Comparison of ENCODE assay signal across 10 cellular contexts in the genomic region with DNA sequence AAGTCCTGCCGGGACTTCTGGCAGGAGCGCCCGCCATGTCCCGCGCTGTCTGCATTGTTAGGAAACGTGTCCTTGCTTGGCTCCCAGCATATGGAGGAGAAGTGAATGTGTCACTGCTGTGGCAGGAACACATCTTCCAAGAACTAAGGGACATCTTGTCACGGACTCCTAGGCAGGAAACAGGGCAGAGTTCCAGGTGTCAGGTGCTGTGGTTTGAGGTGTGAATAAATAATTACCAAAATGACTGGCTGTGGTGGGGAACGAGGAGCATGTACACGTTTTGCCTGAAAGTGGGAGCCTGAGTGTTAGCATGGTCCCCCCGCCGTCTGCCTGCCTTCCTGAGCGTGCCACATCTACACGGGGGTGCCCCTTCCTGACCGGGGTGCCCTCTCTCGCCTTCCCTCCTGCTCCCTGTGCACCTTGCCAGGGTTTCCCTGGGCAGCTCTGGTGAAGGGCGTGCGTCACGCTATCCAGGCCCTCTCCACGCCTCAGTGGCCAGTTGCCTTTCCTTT.
DNase-seq lines count a peak whose midpoint lies in the region; ATAC-seq and TF ChIP-seq lines count a peak whose summit lies in the region.
"Had no signal": no experiment of that assay in that cellular context is flagged by ENCODE, and none has a peak within 500 bp of the region (broad histone marks: within the 10 kb centered on the region; RNA-seq: fewer than 3 reads in every experiment).

No MANE protein-coding gene starts in this region.

- H3K27ac Mint-ChIP-seq in activated B cell treated with CpG ODN at 0.5 μM for 24 hours (no peak overlapping the region), memory B cell (no peak overlapping the region)
- H3K27ac Mint-ChIP-seq: neural progenitor cell had no signal

- 77% methylated on average over 19 of the region's 19 CpGs for WGBS in prostate gland

- H3K9ac ChIP-seq in Karpas-422 (ENCODE audit: low read length), result no peak overlapping the region
- H3K9ac ChIP-seq: neural progenitor cell had no signal

- no peaks in the 10 kb centered on the region for H4K20me1 ChIP-seq in Karpas-422 (ENCODE audit: insufficient read depth, low read depth, low read length)

- H3K27ac ChIP-seq in prostate gland (no peak overlapping the region), Karpas-422 (ENCODE audit: low read length) (no peak overlapping the region)
- H3K27ac ChIP-seq: neural progenitor cell had no signal

- H3K4me2 ChIP-seq in Karpas-422 (ENCODE audit: low read depth, low read length, poor library complexity, severe bottlenecking), result no peak overlapping the region
- H3K4me2 ChIP-seq: neural progenitor cell had no signal

- H3K36me3 Mint-ChIP-seq in activated B cell treated with CpG ODN at 0.5 μM for 24 hours (ENCODE audit: low read depth), result no peaks in the 10 kb centered on the region
- H3K36me3 Mint-ChIP-seq in memory B cell, result peaks cover under 1% of the 10 kb centered on the region

- no peaks in the 10 kb centered on the region for H3K79me2 ChIP-seq in Karpas-422 (ENCODE audit: low read length)

- H3K9me2 ChIP-seq in Karpas-422 (replicated peaks; ENCODE audit: insufficient read depth, low read length), result no peaks in the 10 kb centered on the region

- DNase-seq in activated B cell treated with CpG ODN at 0.5 μM for 24 hours, result no peak
- DNase-seq in memory B cell (ENCODE audit: low spot score in 2 of 2), result no peak
- no peak for DNase-seq in prostate gland (ENCODE audit: low spot score)
- DNase-seq in Karpas-422, result no peak
- no peak for DNase-seq in NCI-H2081 treated with DMSO at 0.1 percent for 48 hours (lab: John Stamatoyannopoulos, UW)
- no peak for DNase-seq in DMS 273 treated with DMSO at 0.1 percent for 48 hours (lab: John Stamatoyannopoulos, UW)
- DNase-seq: NCI-H1092 treated with DMSO at 0.1 percent for 48 hours had no signal

- no peaks in the 10 kb centered on the region for H3K9me3 Mint-ChIP-seq in activated B cell treated with CpG ODN at 0.5 μM for 24 hours
- H3K9me3 Mint-ChIP-seq in memory B cell, result no peaks in the 10 kb centered on the region

- POLR2A ChIA-PET in activated B cell treated with CpG ODN at 0.5 μM for 24 hours (lab: Charles Lee), result no interaction called here

- H3K4me1 ChIP-seq in prostate gland (replicated peaks) (no peaks in the 10 kb centered on the region), Karpas-422 (ENCODE audit: low read length) (no peaks in the 10 kb centered on the region)

- CTCF ChIA-PET in activated B cell treated with CpG ODN at 0.5 μM for 24 hours (lab: Charles Lee), result no interaction called here

- ATAC-seq in GM18502 (IDR thresholded peaks at IDR 0.05; ENCODE audit: poor library complexity, unreplicated experiment), result peak; percentile 59
- ATAC-seq in GM21737 (IDR thresholded peaks at IDR 0.05; ENCODE audit: unreplicated experiment), result peak; percentile 54
- no peak for ATAC-seq in activated B cell treated with CpG ODN at 0.5 μM for 24 hours (ENCODE audit: low read depth)
- peak; percentile 14 for ATAC-seq in memory B cell (ENCODE audit: low read depth)

- H3K9me3 ChIP-seq in prostate gland, result no peaks in the 10 kb centered on the region
- no peaks in the 10 kb centered on the region for H3K9me3 ChIP-seq in Karpas-422 (ENCODE audit: low read length)

- H3K4me1 Mint-ChIP-seq in activated B cell treated with CpG ODN at 0.5 μM for 24 hours (peaks cover 11% of the 10 kb centered on the region), memory B cell (peaks cover 7% of the 10 kb centered on the region)

- no peak for TF ChIP-seq CTCF in activated B cell treated with CpG ODN at 0.5 μM for 24 hours (IDR thresholded peaks at IDR 0.05)
- no peak for TF ChIP-seq CTCF in prostate gland (IDR thresholded peaks at IDR 0.05)

- H3K27me3 Mint-ChIP-seq in activated B cell treated with CpG ODN at 0.5 μM for 24 hours (peaks cover 21% of the 10 kb centered on the region), memory B cell (peaks cover 21% of the 10 kb centered on the region)

- intact Hi-C loops in activated B cell treated with CpG ODN at 0.5 μM for 24 hours (cut with micrococcal nuclease), result no loop called here
- intact Hi-C loops in prostate gland (cut with DNase I), result loop anchor here (10.0 kb wide), 1 partner anchor 169 kb away; no protein-coding TSS in a partner anchor

- no peak overlapping the region for H2AFZ ChIP-seq in Karpas-422 (ENCODE audit: low read length)
- H2AFZ ChIP-seq: neural progenitor cell had no signal

- H3K27me3 ChIP-seq in prostate gland (replicated peaks; ENCODE audit: insufficient read depth), result no peaks in the 10 kb centered on the region
- 0 out of 2 replicates have a peak, but pooled peaks cover 1% of the 10 kb centered on the region for H3K27me3 ChIP-seq in Karpas-422 (ENCODE audit: low read length)

- no peaks in the 10 kb centered on the region for H3K36me3 ChIP-seq in prostate gland
- H3K36me3 ChIP-seq in Karpas-422 (ENCODE audit: insufficient read depth, low read length), result no peaks in the 10 kb centered on the region
- H3K36me3 ChIP-seq: neural progenitor cell had no signal

- TF ChIP-seq POLR2A in prostate gland (IDR thresholded peaks at IDR 0.05), result no peak

- H3K4me3 ChIP-seq in prostate gland, result no peak overlapping the region
- no peak overlapping the region for H3K4me3 ChIP-seq in Karpas-422 (ENCODE audit: low read length)
- H3K4me3 ChIP-seq: neural progenitor cell had no signal

- H3K4me3 Mint-ChIP-seq in activated B cell treated with CpG ODN at 0.5 μM for 24 hours (peak overlapping the region; percentile 25), memory B cell (no peak overlapping the region)
- H3K4me3 Mint-ChIP-seq: neural progenitor cell had no signal
